Comparison of ENCODE assay signal across 8 cellular contexts in genomic region chr2:234483568-234484251, GRCh38. TPM values are rescaled to one million over a fixed set of nuclear protein-coding genes. Genes with fewer than 3 reads are reported as not detected.
A peak's percentile ranks its signal among the peaks of the same experiment; 100 is the strongest.
DNase-seq lines count a peak whose midpoint lies in the region; ATAC-seq and TF ChIP-seq lines count a peak whose summit lies in the region.

No MANE protein-coding gene starts in this region.

- H3K27me3 Mint-ChIP-seq in nephron progenitor cell (ENCODE audit: low read depth, poor library complexity), result peaks cover 4% of the 10 kb centered on the region

- peaks cover 55% of the 10 kb centered on the region for H3K36me3 Mint-ChIP-seq in nephron progenitor cell (ENCODE audit: low read depth)

- peak; percentile 69 for ATAC-seq in GM21381 (IDR thresholded peaks at IDR 0.05; ENCODE audit: unreplicated experiment)
- ATAC-seq in right lobe of liver, result peak; percentile 34 to 70 (median 51)

- TF ChIP-seq POLR2A in right lobe of liver (IDR thresholded peaks at IDR 0.05), result no peak

- no peaks in the 10 kb centered on the region for H3K9me3 ChIP-seq in right lobe of liver

- H3K27me3 ChIP-seq in right lobe of liver, result no peaks in the 10 kb centered on the region

- H3K4me3 Mint-ChIP-seq in nephron progenitor cell, result no peak overlapping the region

- H3K4me1 Mint-ChIP-seq in nephron progenitor cell, result peaks cover 5% of the 10 kb centered on the region

- TF ChIP-seq CTCF in right lobe of liver (IDR thresholded peaks at IDR 0.05) (peak in 1 of 4 donors; percentile 22), nephron progenitor cell (IDR thresholded peaks at IDR 0.05) (no peak)

- H3K36me3 ChIP-seq in right lobe of liver, result no peaks in the 10 kb centered on the region

- no peaks in the 10 kb centered on the region for H3K4me1 ChIP-seq in right lobe of liver

- H3K27ac Mint-ChIP-seq in nephron progenitor cell, result no peak overlapping the region

- 43% methylated on average over 6 of the region's 9 CpGs for WGBS in right lobe of liver (ENCODE audit: insufficient coverage, low coverage, low lambda C conversion rate, missing lambda C conversion rate)

- DNase-seq in CD1c-positive myeloid dendritic cell (ENCODE audit: extremely low spot score) (peak; percentile 85), NAMALWA (ENCODE audit: low spot score) (peak; percentile 60), right lobe of liver (no peak), nephron progenitor cell (no peak), SW 1271 (lab: John Stamatoyannopoulos, UW) (no peak), pons (ENCODE audit: low spot score) (no peak)
- peak; percentile 80 to 83 for DNase-seq in activated T-cell treated with anti-CD3 and anti-CD28 coated beads, Interleukin-2, amount 50 U/mL, for 48 hours

- H3K27ac ChIP-seq in right lobe of liver, result no peak overlapping the region

- H3K4me3 ChIP-seq in right lobe of liver, result no peak overlapping the region

- intact Hi-C loops in right lobe of liver (cut with DNase I), result no loop called here

- peaks cover 9% of the 10 kb centered on the region for H3K9me3 Mint-ChIP-seq in nephron progenitor cell

RNA-seq across cellular contexts. Expression of gene ARL4C, which starts 13.2 kb away (rescaled TPM):
- 1 to 10 TPM; 1.4 to 9.4 (median 2.5) TPM for total RNA-seq in right lobe of liver

Comparison
In these comparisons a context has a peak if more than half of its experiments do, and no peak if none do; other contexts are left out.
1. DNase-seq: peak in CD1c-positive myeloid dendritic cell (single experiment), NAMALWA (single experiment) and activated T-cell treated with anti-CD3 and anti-CD28 coated beads, Interleukin-2, amount 50 U/mL, for 48 hours (2 of 2); none in right lobe of liver (0 of 3), nephron progenitor cell (single experiment), SW 1271 (0 of 2) and pons (single experiment).